12 cellular contexts compared by ENCODE assay signal in genomic region chr10:110040767-110041478, GRCh38. TPM values are rescaled to one million over a fixed set of nuclear protein-coding genes. Genes with fewer than 3 reads are reported as not detected.
DNase-seq lines count a peak whose midpoint lies in the region; ATAC-seq, FAIRE-seq and TF ChIP-seq lines count a peak whose summit lies in the region.
"Had no signal": no experiment of that assay in that cellular context is flagged by ENCODE, and none has a peak within 500 bp of the region (broad histone marks: within the 10 kb centered on the region; RNA-seq: fewer than 3 reads in every experiment).

No MANE protein-coding gene starts in this region.

- H3K14ac ChIP-seq in trophoblast cell (ENCODE audit: low read length) = no peak overlapping the region

- no peak for TF ChIP-seq CTCF in chondrocyte (IDR thresholded peaks at IDR 0.05)

- no peak for FAIRE-seq in HTR-8/SVneo (lab: Jason Lieb, UNC)

- H3K4me3 Mint-ChIP-seq in chondrocyte (ENCODE audit: unreplicated experiment) = no peak overlapping the region

- no peak for ATAC-seq in activated naive CD4-positive, alpha-beta T cell treated with anti-CD3 and anti-CD28 coated beads, Interleukin-2, amount 50 U/mL, for 72 hours
- ATAC-seq in esophagus mucosa = no peak

- no peaks in the 10 kb centered on the region for H3K9me3 ChIP-seq in trophoblast cell (ENCODE audit: insufficient read depth, low read depth, low read length)

- no CpG with 5 or more reads among the region's 9 CpGs for WGBS in trophoblast cell (ENCODE audit: extremely low coverage, insufficient coverage, insufficient read length)

- no peak overlapping the region for H2BK5ac ChIP-seq in trophoblast cell (ENCODE audit: low read depth, low read length, poor library complexity)

- H3K4me1 ChIP-seq in trophoblast cell (ENCODE audit: control insufficient read depth in 1 of 2, insufficient read depth in 2 of 2, low read length in 2 of 2) = peaks cover 0 to 2% of the 10 kb centered on the region in 2 experiments

- no peaks in the 10 kb centered on the region for H3K27me3 ChIP-seq in trophoblast cell (ENCODE audit: insufficient read depth, low read length)
- H3K27me3 ChIP-seq: dorsolateral prefrontal cortex had no signal

- peaks cover 52% of the 10 kb centered on the region for H3K4me1 Mint-ChIP-seq in chondrocyte (ENCODE audit: low read depth)

- H2BK12ac ChIP-seq in trophoblast cell (ENCODE audit: low read length) = no peak overlapping the region

- no peak overlapping the region for H4K12ac ChIP-seq in trophoblast cell (ENCODE audit: low read depth, low read length)

- H3K9ac ChIP-seq in trophoblast cell (ENCODE audit: low read length) = no peak overlapping the region

- H3K79me2 ChIP-seq in trophoblast cell (ENCODE audit: control insufficient read depth, insufficient read depth, low read length, poor library complexity) = peaks cover 2% of the 10 kb centered on the region

- H3K27me3 Mint-ChIP-seq in chondrocyte (ENCODE audit: low read depth) = no peaks in the 10 kb centered on the region

- no peak overlapping the region for H3K23ac ChIP-seq in trophoblast cell (ENCODE audit: low read length)

- H4K91ac ChIP-seq in trophoblast cell (ENCODE audit: low read depth, low read length) = peak overlapping the region; percentile 37

- H3K9me3 Mint-ChIP-seq in activated naive CD4-positive, alpha-beta T cell treated with anti-CD3 and anti-CD28 coated beads, Interleukin-2, amount 50 U/mL, for 72 hours = peaks cover 3 to 6% of the 10 kb centered on the region in 2 donors
- H3K9me3 Mint-ChIP-seq in chondrocyte (ENCODE audit: low read depth) = no peaks in the 10 kb centered on the region

- no peak overlapping the region for H3K27ac ChIP-seq in trophoblast cell (ENCODE audit: low read depth, low read length)

- no peak overlapping the region for H4K8ac ChIP-seq in trophoblast cell (ENCODE audit: low read depth, low read length)

- H3K36me3 ChIP-seq in trophoblast cell (ENCODE audit: control insufficient read depth in 1 of 2, insufficient read depth in 2 of 2, low read length in 2 of 2) = no peaks in the 10 kb centered on the region

- no peak for DNase-seq in activated naive CD4-positive, alpha-beta T cell treated with anti-CD3 and anti-CD28 coated beads, Interleukin-2, amount 50 U/mL, for 72 hours (ENCODE audit: low spot score in 2 of 2)
- no peak for DNase-seq in activated naive CD4-positive, alpha-beta T cell treated with anti-CD3 and anti-CD28 coated beads, Interleukin-2, amount 50 U/mL, for 16 hours
- DNase-seq in HTR-8/SVneo (ENCODE audit: insufficient read length, low spot score) (peak; percentile 14), chondrocyte (ENCODE audit: low spot score) (no peak), trophoblast cell (no peak), MV-4-11 (lab: John Stamatoyannopoulos, UW) (no peak), nucleus accumbens (lab: John Stamatoyannopoulos, UW) (no peak)
- DNase-seq: AML-193; dorsolateral prefrontal cortex; NCI-H2029; stimulated activated CD8-positive, alpha-beta memory T cell treated with anti-CD3 and anti-CD28 coated beads, Interleukin-4, amount 100 ng/mL, for 48 hours had no signal

- H2AK5ac ChIP-seq in trophoblast cell (ENCODE audit: low read length) = no peak overlapping the region

- H3K36me3 Mint-ChIP-seq in activated naive CD4-positive, alpha-beta T cell treated with anti-CD3 and anti-CD28 coated beads, Interleukin-2, amount 50 U/mL, for 72 hours = peaks cover 0 to 9% of the 10 kb centered on the region in 2 donors
- H3K36me3 Mint-ChIP-seq in chondrocyte (ENCODE audit: low read depth) = no peaks in the 10 kb centered on the region

- no peak overlapping the region for H3K4ac ChIP-seq in trophoblast cell (ENCODE audit: low read depth, low read length)

- H3K4me3 ChIP-seq in trophoblast cell (ENCODE audit: low read depth, low read length) = no peak overlapping the region
- H3K4me3 ChIP-seq: dorsolateral prefrontal cortex had no signal

- no peak overlapping the region for H3K4me2 ChIP-seq in trophoblast cell (ENCODE audit: low read length)

- H3K79me1 ChIP-seq in trophoblast cell (ENCODE audit: low read length) = no peaks in the 10 kb centered on the region

- no peak overlapping the region for H3K18ac ChIP-seq in trophoblast cell (ENCODE audit: low read length)

- peak overlapping the region; percentile 4 to 17 for H3K27ac Mint-ChIP-seq in activated naive CD4-positive, alpha-beta T cell treated with anti-CD3 and anti-CD28 coated beads, Interleukin-2, amount 50 U/mL, for 72 hours
- H3K27ac Mint-ChIP-seq in chondrocyte (ENCODE audit: unreplicated experiment) = peak overlapping the region; percentile 11

- H2BK120ac ChIP-seq in trophoblast cell (ENCODE audit: insufficient read depth, low read length, poor library complexity) = no peak overlapping the region

- no peak overlapping the region for H2AFZ ChIP-seq in trophoblast cell (ENCODE audit: insufficient read depth, low read length, poor library complexity)

RNA-seq across cellular contexts. Expression of gene ADD3, which starts 33.1 kb away (rescaled TPM):
- total RNA-seq in activated naive CD4-positive, alpha-beta T cell treated with anti-CD3 and anti-CD28 coated beads, Interleukin-2, amount 50 U/mL, for 72 hours = 100 to 1,000 TPM in 1 of 2 donors, 10 to 100 TPM in 1; 60.3 to 123 TPM
- total RNA-seq in chondrocyte (75.1 to 135 TPM (median 80.8 TPM) in 3 replicates), esophagus mucosa (40.3 TPM)
- polyA plus RNA-seq in trophoblast cell (2013) = 62.9 and 91.7 TPM in 2 replicates
